Comparison of ENCODE assay signal across 8 cellular contexts in genomic region chr4:159191989-159192388, GRCh38.
A peak's percentile ranks its signal among the peaks of the same experiment; 100 is the strongest.
DNase-seq lines count a peak whose midpoint lies in the region; ATAC-seq and TF ChIP-seq lines count a peak whose summit lies in the region.

No MANE protein-coding gene starts in this region.

- DNase-seq in AG09309 (ENCODE audit: low read depth) = peak; percentile 45
- peak; percentile 83 for DNase-seq in H4 (ENCODE audit: low spot score)
- DNase-seq in iPS-NIHi11 (ENCODE audit: low spot score) = peak; percentile 54
- no peak for DNase-seq in COLO668 (lab: John Stamatoyannopoulos, UW; ENCODE audit: unreplicated experiment)
- no peak for DNase-seq in DMS79 treated with DMSO at 0.1 percent for 48 hours (lab: John Stamatoyannopoulos, UW)
- no peak for DNase-seq in SKM-1 treated with dmso at 0.1 percent for 144 hours (lab: John Stamatoyannopoulos, UW; ENCODE audit: unreplicated experiment)

- peak; percentile 61 for TF ChIP-seq CTCF in AG09309 (IDR thresholded peaks at IDR 0.05; ENCODE audit: control insufficient read depth, insufficient read depth, low read depth, low read length, missing control alignments)

- ATAC-seq in SK-N-SH treated with all-trans-retinoic acid at 6 μM for 48 hours (peak; percentile 89), GM21619 (IDR thresholded peaks at IDR 0.05; ENCODE audit: unreplicated experiment) (no peak)

- H3K4me3 ChIP-seq in AG09309 (ENCODE audit: control insufficient read depth, low read depth, low read length) = no peak overlapping the region

TF ChIP-seq in SK-N-SH treated with all-trans-retinoic acid at 6 μM for 48 hours, 23 proteins besides CTCF, POLR2A, EP300 and RAD21:
- TF ChIP-seq ZC3H10 (CRISPR knock-in tag; IDR thresholded peaks at IDR 0.05) (no peak), ZFP3 (CRISPR knock-in tag; IDR thresholded peaks at IDR 0.05) (no peak), CSRNP3 (CRISPR knock-in tag; IDR thresholded peaks at IDR 0.05) (no peak), PATZ1 (CRISPR knock-in tag; IDR thresholded peaks at IDR 0.05; ENCODE audit: borderline replicate concordance) (no peak), ZNF70 (CRISPR knock-in tag; IDR thresholded peaks at IDR 0.05) (no peak), POU6F1 (CRISPR knock-in tag; IDR thresholded peaks at IDR 0.05; ENCODE audit: borderline replicate concordance, low read depth) (no peak), PPARA (CRISPR knock-in tag; IDR thresholded peaks at IDR 0.05; ENCODE audit: borderline replicate concordance) (no peak), CSDC2 (CRISPR knock-in tag; IDR thresholded peaks at IDR 0.05) (no peak), ZNF8 (CRISPR knock-in tag; IDR thresholded peaks at IDR 0.05) (no peak), TCF4 (CRISPR knock-in tag; IDR thresholded peaks at IDR 0.05; ENCODE audit: borderline replicate concordance) (no peak), ARNTL (CRISPR knock-in tag; IDR thresholded peaks at IDR 0.05; ENCODE audit: borderline replicate concordance, low read depth) (no peak), SNAI2 (CRISPR knock-in tag; IDR thresholded peaks at IDR 0.05) (no peak), ESRRG (CRISPR knock-in tag; IDR thresholded peaks at IDR 0.05) (no peak), GLIS3 (CRISPR knock-in tag; IDR thresholded peaks at IDR 0.05) (no peak), TOX (CRISPR knock-in tag; IDR thresholded peaks at IDR 0.05; ENCODE audit: borderline replicate concordance) (no peak), ISL1 (CRISPR knock-in tag; IDR thresholded peaks at IDR 0.05) (no peak), RARB (CRISPR knock-in tag; IDR thresholded peaks at IDR 0.05) (no peak)

Comparison
In these comparisons a context has a peak if more than half of its experiments do, and no peak if none do; other contexts are left out.
1. DNase-seq: peak in AG09309 (single experiment), H4 (single experiment) and iPS-NIHi11 (single experiment); none in COLO668 (single experiment), DMS79 treated with DMSO at 0.1 percent for 48 hours (single experiment) and SKM-1 treated with dmso at 0.1 percent for 144 hours (single experiment).